Comparison of ENCODE assay signal across 24 cellular contexts in genomic region chr1:218024211-218024720, GRCh38.
A peak's percentile ranks its signal among the peaks of the same experiment; 100 is the strongest.
DNase-seq lines count a peak whose midpoint lies in the region; ATAC-seq, FAIRE-seq and TF ChIP-seq lines count a peak whose summit lies in the region.
"Had no signal": no experiment of that assay in that cellular context is flagged by ENCODE, and none has a peak within 500 bp of the region (broad histone marks: within the 10 kb centered on the region; RNA-seq: fewer than 3 reads in every experiment).

No MANE protein-coding gene starts in this region.

- H3K9me3 Mint-ChIP-seq in GM23338 (peaks cover 30% of the 10 kb centered on the region), WTC11 (peaks cover 29% of the 10 kb centered on the region), T-cell (peaks cover 6 to 24% (median 9%) of the 10 kb centered on the region in 3 donors)

- H2AK5ac ChIP-seq in IMR-90 (ENCODE audit: low read depth, low read length), result no peak overlapping the region

- H3K36me3 ChIP-seq in GM23338 (ENCODE audit: insufficient read depth) (no peaks in the 10 kb centered on the region), IMR-90 (ENCODE audit: control insufficient read depth, insufficient read depth, low read length) (no peaks in the 10 kb centered on the region), uterus (no peaks in the 10 kb centered on the region)
- H3K36me3 ChIP-seq: BE2C, BLaER1 had no signal

- H2BK120ac ChIP-seq in IMR-90 (ENCODE audit: low read depth, low read length), result no peak overlapping the region

- intact Hi-C loops in IMR-90 (cut with micrococcal nuclease), result no loop called here
- intact Hi-C loops in uterus (cut with DNase I; ENCODE audit: low total_unique reads), result no loop called here

- H2BK15ac ChIP-seq in IMR-90 (ENCODE audit: low read depth, low read length), result peak overlapping the region; percentile 50; the same call in 1 of the 3 replicates

- no peaks in the 10 kb centered on the region for H3K79me2 ChIP-seq in GM23338 (replicated peaks; ENCODE audit: insufficient read depth)

- no peak overlapping the region for H3K27ac Mint-ChIP-seq in GM23338
- H3K27ac Mint-ChIP-seq in WTC11, result no peak overlapping the region
- H3K27ac Mint-ChIP-seq in T-cell, result no peak overlapping the region
- H3K27ac Mint-ChIP-seq: CD14-positive monocyte; CD4-positive, alpha-beta memory T cell; CD4-positive, CD25-positive, alpha-beta regulatory T cell; CD8-positive, alpha-beta memory T cell had no signal

- H3K79me1 ChIP-seq in IMR-90 (ENCODE audit: low read depth in 1 of 2, low read length in 2 of 2), result no peaks in the 10 kb centered on the region

- H3K23ac ChIP-seq in IMR-90 (ENCODE audit: low read depth, low read length), result no peak overlapping the region

- in situ Hi-C loops in IMR-90 (cut with MboI; ENCODE audit: low sequenced_read_pairs), result no loop called here

- H4K91ac ChIP-seq in IMR-90 (ENCODE audit: insufficient read depth, low read depth, low read length), result no peak overlapping the region

- H3K18ac ChIP-seq in IMR-90 (ENCODE audit: low read depth, low read length), result no peak overlapping the region

- H4K8ac ChIP-seq in IMR-90 (ENCODE audit: low read depth in 2 of 2, low read length in 2 of 2), result no peak overlapping the region

- peaks cover 3% of the 10 kb centered on the region; the same call in 1 of the 2 replicates for H3K9me3 ChIP-seq in IMR-90 (ENCODE audit: control insufficient read depth, insufficient read depth, low read length)
- no peaks in the 10 kb centered on the region for H3K9me3 ChIP-seq in uterus
- H3K9me3 ChIP-seq: BE2C had no signal

- no peak for DNase-seq in D721Med (ENCODE audit: insufficient read length, low spot score)
- no peak for DNase-seq in GM23338 (ENCODE audit: low spot score)
- DNase-seq in IMR-90, result no peak
- DNase-seq in WTC11 (ENCODE audit: low spot score), result no peak
- DNase-seq in NCI-H1092 treated with DMSO at 0.1 percent for 48 hours (lab: John Stamatoyannopoulos, UW), result no peak
- DNase-seq in T-cell, result no peak
- DNase-seq in UCSD-AML1 (lab: John Stamatoyannopoulos, UW; ENCODE audit: unreplicated experiment), result no peak
- DNase-seq in uterus, result no peak
- DNase-seq: 8988T; ACHN; BE2C; C1 segment of cervical spinal cord; CD4-positive, alpha-beta memory T cell; CD4-positive, CD25-positive, alpha-beta regulatory T cell; CD8-positive, alpha-beta memory T cell; COR-L47; DMS79 treated with DMSO at 0.1 percent for 48 hours; GF-D8 had no signal

- FAIRE-seq in D721Med (lab: Jason Lieb, UNC), result peak; percentile 32
- FAIRE-seq: A204.1, G401.6, GM12891, GM19239 had no signal

- CTCF ChIA-PET in IMR-90 (lab: Yijun Ruan, JAX) (no interaction called here), WTC11 (lab: Charles Lee) (no interaction called here), T-cell (lab: Charles Lee) (no interaction called here)

- 0 out of 2 replicates have a peak, but pooled peaks cover 3% of the 10 kb centered on the region for H3K9me2 ChIP-seq in GM23338 (ENCODE audit: insufficient read depth)

- no peaks in the 10 kb centered on the region for H3F3A ChIP-seq in GM23338 (replicated peaks; ENCODE audit: low read depth)

- H3K56ac ChIP-seq in IMR-90 (ENCODE audit: extremely low read depth, insufficient read depth, low read length), result no peak overlapping the region

- H3K36me3 Mint-ChIP-seq in GM23338 (ENCODE audit: low read depth) (peaks cover 21% of the 10 kb centered on the region), WTC11 (peaks cover 25% of the 10 kb centered on the region), T-cell (no peaks in the 10 kb centered on the region)
- H3K36me3 Mint-ChIP-seq: CD14-positive monocyte; CD4-positive, alpha-beta memory T cell; CD4-positive, CD25-positive, alpha-beta regulatory T cell; CD8-positive, alpha-beta memory T cell had no signal

- H3K27ac ChIP-seq in GM23338 (ENCODE audit: low read depth) (no peak overlapping the region), IMR-90 (ENCODE audit: insufficient read depth, low read length) (no peak overlapping the region), uterus (no peak overlapping the region)
- H3K27ac ChIP-seq: BLaER1 had no signal

- no peak overlapping the region for H3K4me2 ChIP-seq in GM23338
- no peak overlapping the region for H3K4me2 ChIP-seq in IMR-90 (ENCODE audit: low read depth, low read length)
- H3K4me2 ChIP-seq: BLaER1 had no signal

- no peak overlapping the region for H2AFZ ChIP-seq in GM23338
- no peak overlapping the region for H2AFZ ChIP-seq in IMR-90 (replicated peaks; ENCODE audit: low read length, poor library complexity)

- H2BK5ac ChIP-seq in IMR-90 (ENCODE audit: low read depth, low read length, poor library complexity, severe bottlenecking), result no peak overlapping the region

- no peak overlapping the region for H3K4me3 Mint-ChIP-seq in GM23338
- no peak overlapping the region for H3K4me3 Mint-ChIP-seq in WTC11
- H3K4me3 Mint-ChIP-seq in T-cell, result no peak overlapping the region
- H3K4me3 Mint-ChIP-seq: CD14-positive monocyte; CD4-positive, alpha-beta memory T cell; CD4-positive, CD25-positive, alpha-beta regulatory T cell; CD8-positive, alpha-beta memory T cell had no signal

- no peak overlapping the region for H3K4ac ChIP-seq in IMR-90 (ENCODE audit: low read depth, low read length)

- no peak overlapping the region for H2BK20ac ChIP-seq in IMR-90 (ENCODE audit: low read depth, low read length)

- TF ChIP-seq POLR2A in IMR-90 (IDR thresholded peaks at IDR 0.05; ENCODE audit: low read depth, low read length) (no peak), uterus (IDR thresholded peaks at IDR 0.05) (no peak)

- dilution Hi-C loops in IMR-90 (cut with HindIII; ENCODE audit: low sequenced_read_pairs, unreplicated experiment), result no loop called here

- 100% methylated on average over 1 of the region's 2 CpGs; no CpG with 5 or more reads in 1 of the 2 experiments for WGBS in IMR-90 (ENCODE audit: extremely low coverage in 2 of 2, insufficient read length in 1 of 2), 2 experiments

- no peak overlapping the region for H3K9ac ChIP-seq in IMR-90 (ENCODE audit: low read depth, low read length)
- H3K9ac ChIP-seq: BLaER1 had no signal

- no TSS peak for BruUV-seq in IMR-90 (replicated peaks; lab: Mats Ljungman, UMichigan)

- H3K9me1 ChIP-seq in IMR-90 (ENCODE audit: insufficient read depth, low read length), result no peaks in the 10 kb centered on the region

- no peaks in the 10 kb centered on the region for H3K27me3 ChIP-seq in GM23338 (ENCODE audit: insufficient read depth)
- no peaks in the 10 kb centered on the region for H3K27me3 ChIP-seq in IMR-90 (ENCODE audit: control insufficient read depth, insufficient read depth, low read length)
- no peaks in the 10 kb centered on the region for H3K27me3 ChIP-seq in uterus
- H3K27me3 ChIP-seq: BE2C, BLaER1 had no signal

- H3K4me3 ChIP-seq in GM23338 (no peak overlapping the region), IMR-90 (ENCODE audit: insufficient read depth, low read depth, low read length) (no peak overlapping the region), uterus (no peak overlapping the region)
- H3K4me3 ChIP-seq: BLaER1 had no signal

- peak; percentile 74 for ATAC-seq in GM23338
- ATAC-seq in IMR-90 (ENCODE audit: low read depth), result no peak
- peak; percentile 74 for ATAC-seq in WTC11
- no peak for ATAC-seq in T-cell (replicated peaks in 1 of 4)

- peaks cover 4% of the 10 kb centered on the region; the same call in 2 of the 3 replicates for H3K4me1 Mint-ChIP-seq in GM23338
- H3K4me1 Mint-ChIP-seq in WTC11, result peaks cover 20% of the 10 kb centered on the region
- H3K4me1 Mint-ChIP-seq in T-cell, result no peaks in the 10 kb centered on the region
- H3K4me1 Mint-ChIP-seq: CD14-positive monocyte; CD4-positive, alpha-beta memory T cell; CD4-positive, CD25-positive, alpha-beta regulatory T cell; CD8-positive, alpha-beta memory T cell had no signal

- no peaks in the 10 kb centered on the region for H3K4me1 ChIP-seq in GM23338 (ENCODE audit: insufficient read depth)
- H3K4me1 ChIP-seq in IMR-90 (ENCODE audit: control insufficient read depth, insufficient read depth, low read length), result 0 out of 2 replicates have a peak, but pooled peaks cover 2% of the 10 kb centered on the region
- no peaks in the 10 kb centered on the region for H3K4me1 ChIP-seq in uterus
- H3K4me1 ChIP-seq: BE2C, BLaER1 had no signal

- H3K27me3 Mint-ChIP-seq in GM23338 (ENCODE audit: insufficient read depth, low read depth, poor library complexity), result no peaks in the 10 kb centered on the region
- H3K27me3 Mint-ChIP-seq in WTC11 (ENCODE audit: low read depth), result peaks cover 3% of the 10 kb centered on the region; the same call in 1 of the 2 replicates
- H3K27me3 Mint-ChIP-seq in T-cell, result no peaks in the 10 kb centered on the region
- H3K27me3 Mint-ChIP-seq: CD4-positive, alpha-beta memory T cell; CD4-positive, CD25-positive, alpha-beta regulatory T cell; CD8-positive, alpha-beta memory T cell had no signal

- POLR2A ChIA-PET in IMR-90 (lab: Charles Lee; ENCODE audit: unreplicated experiment), result no interaction called here
- POLR2A ChIA-PET in WTC11 (lab: Charles Lee), result no interaction called here
- POLR2A ChIA-PET in T-cell (lab: Charles Lee), result no interaction called here

- H3K14ac ChIP-seq in IMR-90 (replicated peaks; ENCODE audit: low read depth, low read length), result no peak overlapping the region

- no peaks in the 10 kb centered on the region for H4K20me1 ChIP-seq in GM23338 (replicated peaks; ENCODE audit: insufficient read depth)
- H4K20me1 ChIP-seq in IMR-90 (ENCODE audit: insufficient read depth, low read length), result no peaks in the 10 kb centered on the region
- H4K20me1 ChIP-seq: BLaER1 had no signal

- H4K5ac ChIP-seq in IMR-90 (ENCODE audit: low read depth, low read length), result no peak overlapping the region

- H2AK9ac ChIP-seq in IMR-90 (replicated peaks; ENCODE audit: low read depth, low read length, poor library complexity), result no peak overlapping the region

- no peak for TF ChIP-seq RAD21 in IMR-90 (IDR thresholded peaks at IDR 0.05; ENCODE audit: low read length)

- TF ChIP-seq CTCF in D721Med (IDR thresholded peaks at IDR 0.05; ENCODE audit: insufficient read depth, missing control alignments), result no peak
- no peak for TF ChIP-seq CTCF in GM23338 (conservative IDR thresholded peaks at IDR 0.05; ENCODE audit: low read depth in 2 of 2)
- no peak for TF ChIP-seq CTCF in IMR-90 (conservative IDR thresholded peaks at IDR 0.05; ENCODE audit: low read depth, low read length)
- no peak for TF ChIP-seq CTCF in WTC11 (IDR thresholded peaks at IDR 0.05)
- no peak for TF ChIP-seq CTCF in uterus (IDR thresholded peaks at IDR 0.05)

TF ChIP-seq in GM23338, 12 proteins besides CTCF, POLR2A, EP300 and RAD21 (continues in another document):
- TF ChIP-seq STAT1 (IDR thresholded peaks at IDR 0.05; ENCODE audit: unreplicated experiment) (no peak), EZH2 (IDR thresholded peaks at IDR 0.05; ENCODE audit: low read depth, unreplicated experiment) (no peak)

TF ChIP-seq in IMR-90, 13 proteins besides CTCF, POLR2A, EP300 and RAD21 (continues in another document):
- TF ChIP-seq CEBPB (IDR thresholded peaks at IDR 0.05; ENCODE audit: low read depth, low read length) (no peak), MAFK (IDR thresholded peaks at IDR 0.05; ENCODE audit: low read depth, low read length) (no peak), BHLHE40 (IDR thresholded peaks at IDR 0.05; ENCODE audit: low read depth, low read length) (no peak)

Comparison
In these comparisons a context has a peak if more than half of its experiments do, and no peak if none do; other contexts are left out.
1. ATAC-seq: peak in GM23338 (single experiment) and WTC11 (single experiment); none in IMR-90 (single experiment) and T-cell (0 of 4).